ENCODE assay signal across 33 cellular contexts in the genomic region with DNA sequence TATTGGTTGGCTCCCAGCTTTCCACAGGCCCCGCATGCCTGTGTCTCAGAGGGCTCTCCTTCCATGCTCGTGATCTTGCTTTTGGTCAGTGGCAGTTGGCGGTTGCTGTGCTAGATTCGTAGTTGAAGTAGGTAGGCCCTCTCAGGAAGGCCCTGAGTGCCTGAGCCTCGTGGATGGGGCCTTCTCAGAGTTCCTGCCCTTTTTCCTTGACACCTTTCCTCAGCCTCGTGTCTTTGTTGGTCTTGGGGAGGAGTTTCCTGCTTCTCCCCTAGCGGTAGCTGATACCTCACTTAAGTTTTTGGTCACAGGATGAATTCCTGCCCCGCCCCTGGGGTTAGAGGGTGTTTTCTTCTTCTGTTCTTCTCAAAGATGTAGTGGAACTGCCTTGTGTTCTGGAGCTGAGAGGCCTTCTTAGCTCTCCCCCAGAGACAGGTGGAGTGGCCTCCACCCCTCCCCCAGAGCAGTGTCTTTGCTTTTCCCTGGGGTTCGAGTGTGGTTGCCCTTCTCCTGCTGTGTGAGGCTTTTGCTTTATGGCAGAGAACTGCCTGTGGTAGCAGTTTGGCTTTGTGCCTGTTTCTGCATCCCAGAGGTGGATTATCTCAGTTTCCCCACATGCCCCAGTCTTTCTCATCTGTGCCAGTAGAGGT.
"Had no signal": no experiment of that assay in that cellular context is flagged by ENCODE, and none has a peak within 500 bp of the region (broad histone marks: within the 10 kb centered on the region; RNA-seq: fewer than 3 reads in every experiment).

No MANE protein-coding gene starts in this region.

- H3K27me3 ChIP-seq: dorsolateral prefrontal cortex, neutrophil, suprapubic skin, tibial artery, upper lobe of right lung had no signal

- H3K9me3 ChIP-seq: left ventricle myocardium inferior, neutrophil, tibial artery, upper lobe of right lung had no signal

- H3K4me2 ChIP-seq: smooth muscle cell had no signal

- DNase-seq: activated CD4-positive, alpha-beta memory T cell treated with anti-CD3 and anti-CD28 coated beads for 36 hours; activated CD4-positive, alpha-beta T cell treated with anti-CD3 and anti-CD28 coated beads, Interleukin-2, amount 10 ng/mL, durations not matched to agents 24 days and 14 days; activated CD4-positive, CD25-positive, alpha-beta regulatory T cell treated with anti-CD3 and anti-CD28 coated beads, Interleukin-2, amount 50 U/mL, for 72 hours; activated CD8-positive, alpha-beta memory T cell treated with anti-CD3 and anti-CD28 coated beads, Interleukin-2, amount 50 U/mL, for 4 hours; activated gamma-delta T cell treated with Interleukin-2 at 50 U/mL for 16 hours; activated naive CD4-positive, alpha-beta T cell treated with anti-CD3 and anti-CD28 coated beads, Interleukin-2, amount 50 U/mL, for 16 hours; activated naive CD8-positive, alpha-beta T cell treated with anti-CD3 and anti-CD28 coated beads, Interleukin-2, amount 50 U/mL, for 24 hours; activated T-cell treated with anti-CD3 and anti-CD28 coated beads, Interleukin-2, amount 50 U/mL, for 1 hour; anterior cingulate cortex; dorsolateral prefrontal cortex; effector memory CD4-positive, alpha-beta T cell; glutamatergic neuron; islet precursor cell; left ventricle myocardium inferior; mesendoderm; stimulated activated CD4-positive, alpha-beta T cell treated with anti-CD3 and anti-CD28 coated beads, Interleukin-1b, Interleukin-23, amount 100 ng/mL, for 48 hours; stimulated activated CD4-positive, alpha-beta T cell treated with anti-CD3 and anti-CD28 coated beads, Interleukin-4, amount 100 ng/mL, for 4 hours; stimulated activated CD8-positive, alpha-beta memory T cell treated with anti-CD3 and anti-CD28 coated beads, Interleukin-4, amount 100 ng/mL, for 48 hours; T-helper 9 cell; tibial artery; upper lobe of right lung; WERI-Rb-1 had no signal

- H3K36me3 Mint-ChIP-seq: natural killer cell treated with Interleukin-12 subunit alpha and Interleukin-12 subunit beta and Interleukin-15 and Interleukin-18, amount 100 ng/mL, for 72 hours had no signal

- H3K36me3 ChIP-seq: neutrophil, suprapubic skin, tibial artery, upper lobe of right lung, WERI-Rb-1 had no signal

- H3K27ac ChIP-seq: coronary artery, dorsolateral prefrontal cortex, left ventricle myocardium inferior, neutrophil, suprapubic skin, tibial artery, upper lobe of right lung, WERI-Rb-1 had no signal

- FAIRE-seq: frontal cortex, TTC549 had no signal

- H3K4me1 ChIP-seq: suprapubic skin, tibial artery, upper lobe of right lung had no signal

- ATAC-seq: activated naive CD8-positive, alpha-beta T cell treated with anti-CD3 and anti-CD28 coated beads, Interleukin-2, amount 50 U/mL, for 24 hours; natural killer cell treated with Interleukin-12 subunit alpha and Interleukin-12 subunit beta and Interleukin-15 and Interleukin-18, amount 100 ng/mL, for 72 hours; upper lobe of right lung had no signal

- H3K9me3 Mint-ChIP-seq: activated CD4-positive, alpha-beta memory T cell treated with anti-CD3 and anti-CD28 coated beads for 36 hours; activated CD4-positive, alpha-beta T cell treated with anti-CD3 and anti-CD28 coated beads, Interleukin-2, amount 10 ng/mL, durations not matched to agents 24 days and 14 days; activated naive CD8-positive, alpha-beta T cell treated with anti-CD3 and anti-CD28 coated beads, Interleukin-2, amount 50 U/mL, for 24 hours; activated T-helper 1 cell treated with anti-CD3 and anti-CD28 coated beads, Interleukin-12 subunit alpha, Interleukin-12 subunit beta, Interleukin-2, Interleukin-4 antibody, amounts not matched to agents 30 ng/mL and 10 ng/mL and 1 ng/mL, durations not matched to agents 14 hours and 24 hours and 36 hours; natural killer cell treated with Interleukin-12 subunit alpha and Interleukin-12 subunit beta and Interleukin-15 and Interleukin-18, amount 100 ng/mL, for 72 hours; T-helper 1 cell treated with Interleukin-12 subunit alpha and Interleukin-12 subunit beta and Interleukin-4 antibody, amounts not matched to agents 30 μg/mL and 1 μg/mL, for 36 hours had no signal

- H3K4me3 ChIP-seq: coronary artery, dorsolateral prefrontal cortex, left ventricle myocardium inferior, lung, smooth muscle cell, suprapubic skin, tibial artery, upper lobe of right lung had no signal

- H3K27ac Mint-ChIP-seq: activated CD4-positive, alpha-beta memory T cell treated with anti-CD3 and anti-CD28 coated beads for 36 hours; activated CD4-positive, alpha-beta T cell treated with anti-CD3 and anti-CD28 coated beads, Interleukin-2, amount 10 ng/mL, durations not matched to agents 24 days and 14 days; activated naive CD8-positive, alpha-beta T cell treated with anti-CD3 and anti-CD28 coated beads, Interleukin-2, amount 50 U/mL, for 24 hours; activated T-helper 1 cell treated with anti-CD3 and anti-CD28 coated beads, Interleukin-12 subunit alpha, Interleukin-12 subunit beta, Interleukin-2, Interleukin-4 antibody, amounts not matched to agents 30 ng/mL and 10 ng/mL and 1 ng/mL, durations not matched to agents 14 hours and 24 hours and 36 hours; progenitor cell of endocrine pancreas; T-helper 1 cell treated with Interleukin-12 subunit alpha and Interleukin-12 subunit beta and Interleukin-4 antibody, amounts not matched to agents 30 μg/mL and 1 μg/mL, for 36 hours had no signal
